8 cellular contexts compared by ENCODE assay signal in the genomic region with DNA sequence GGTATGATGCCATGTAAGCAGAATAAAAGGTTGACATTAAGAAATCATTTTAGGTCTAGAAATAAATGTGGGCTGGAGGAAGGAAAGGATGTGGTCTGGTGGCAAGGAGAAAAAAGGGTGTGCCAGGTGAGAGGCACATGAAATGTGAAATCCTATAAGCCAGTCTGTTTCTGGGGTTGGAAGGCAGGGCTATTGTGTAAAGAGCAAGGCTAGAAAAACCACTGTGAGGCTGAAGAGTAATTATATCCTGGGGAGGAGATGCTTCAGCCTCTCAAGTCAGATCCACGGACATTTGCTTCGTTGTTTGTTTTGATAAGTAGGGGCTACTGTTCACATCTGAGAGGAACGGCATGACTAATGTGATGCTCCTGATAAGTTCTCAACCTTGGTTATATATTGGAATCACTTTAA.
A peak's percentile ranks its signal among the peaks of the same experiment; 100 is the strongest.
DNase-seq lines count a peak whose midpoint lies in the region; ATAC-seq and TF ChIP-seq lines count a peak whose summit lies in the region.

No MANE protein-coding gene starts in this region.

- TF ChIP-seq EP300 in gastroesophageal sphincter (IDR thresholded peaks at IDR 0.05), result no peak

- no peak overlapping the region for H3K4me2 ChIP-seq in osteoblast (ENCODE audit: insufficient read depth, low read length)

- no peaks in the 10 kb centered on the region for H4K20me1 ChIP-seq in osteoblast (ENCODE audit: insufficient read depth, low read length)

- H3K4me3 Mint-ChIP-seq in activated CD4-positive, alpha-beta T cell treated with anti-CD3 and anti-CD28 coated beads for 36 hours, result peak overlapping the region; percentile 28

- ATAC-seq in activated CD4-positive, alpha-beta T cell treated with anti-CD3 and anti-CD28 coated beads for 36 hours, result peak; percentile 61
- no peak for ATAC-seq in gastroesophageal sphincter

- POLR2A ChIA-PET in activated CD4-positive, alpha-beta T cell treated with anti-CD3 and anti-CD28 coated beads for 36 hours (lab: Charles Lee), result no interaction called here

- H3K9me3 ChIP-seq in osteoblast (ENCODE audit: low read depth, low read length) (no peaks in the 10 kb centered on the region), ascending aorta (no peaks in the 10 kb centered on the region), gastroesophageal sphincter (no peaks in the 10 kb centered on the region)

- intact Hi-C loops in activated CD4-positive, alpha-beta T cell treated with anti-CD3 and anti-CD28 coated beads for 36 hours (cut with DNase I, micrococcal nuclease), result loop anchor here (1.0 to 5.0 kb wide), 4 partner anchors 58 to 236 kb away; partner anchors contain the start of gene CTSC (in 1 of the 2)
- intact Hi-C loops in ascending aorta (cut with DNase I), result no loop called here

- H2AFZ ChIP-seq in osteoblast (ENCODE audit: low read length), result no peak overlapping the region

- CTCF ChIA-PET in activated CD4-positive, alpha-beta T cell treated with anti-CD3 and anti-CD28 coated beads for 36 hours (lab: Charles Lee), result interaction anchor here (1.0 to 1.2 kb wide), 2 partner anchors 27 to 31 kb away, joined by 3 to 4 read pairs; no protein-coding TSS in a partner anchor

- DNase-seq in activated CD4-positive, alpha-beta T cell treated with anti-CD3 and anti-CD28 coated beads for 36 hours, result peak; percentile 42
- no peak for DNase-seq in activated CD4-positive, alpha-beta T cell treated with anti-CD3 and anti-CD28 coated beads, Interleukin-2, amount 50 U/mL, for 4 hours
- DNase-seq in HT-29 (ENCODE audit: low spot score) (peak; percentile 41), osteoblast (ENCODE audit: insufficient read length, low spot score, missing footprints) (peak; percentile 8), ascending aorta (ENCODE audit: low spot score in 2 of 2) (no peak)
- peak; percentile 5 for DNase-seq in activated gamma-delta T cell treated with anti-CD3 and anti-CD28 coated beads, Interleukin-2, amount 50 U/mL, for 16 hours (ENCODE audit: low read depth)
- DNase-seq in activated effector memory CD4-positive, alpha-beta T cell treated with anti-CD3 and anti-CD28 coated beads, Interleukin-2, amount 50 U/mL, for 16 hours, result no peak

- H3K9me3 Mint-ChIP-seq in activated CD4-positive, alpha-beta T cell treated with anti-CD3 and anti-CD28 coated beads for 36 hours (ENCODE audit: low read depth), result peaks cover 2% of the 10 kb centered on the region

- H3K79me2 ChIP-seq in osteoblast (ENCODE audit: insufficient read depth, low read length), result no peaks in the 10 kb centered on the region

- TF ChIP-seq CTCF in osteoblast (IDR thresholded peaks at IDR 0.05; ENCODE audit: extremely low read depth, low read depth, low read length), result no peak
- no peak for TF ChIP-seq CTCF in ascending aorta (IDR thresholded peaks at IDR 0.05)
- no peak for TF ChIP-seq CTCF in gastroesophageal sphincter (IDR thresholded peaks at IDR 0.05)

- no peaks in the 10 kb centered on the region for H3K36me3 Mint-ChIP-seq in activated CD4-positive, alpha-beta T cell treated with anti-CD3 and anti-CD28 coated beads for 36 hours (ENCODE audit: low read depth)

- H3K4me1 Mint-ChIP-seq in activated CD4-positive, alpha-beta T cell treated with anti-CD3 and anti-CD28 coated beads for 36 hours, result peaks cover 44% of the 10 kb centered on the region

- H3K27ac Mint-ChIP-seq in activated CD4-positive, alpha-beta T cell treated with anti-CD3 and anti-CD28 coated beads for 36 hours, result peak overlapping the region; percentile 71

- WGBS in gastroesophageal sphincter (ENCODE audit: low coverage in 1 of 2), 2 donors, result 52 to 58% methylated on average over 2 to 3 of the region's 3 CpGs

- H3K36me3 ChIP-seq in osteoblast (ENCODE audit: insufficient read depth, low read length) (no peaks in the 10 kb centered on the region), ascending aorta (no peaks in the 10 kb centered on the region), gastroesophageal sphincter (no peaks in the 10 kb centered on the region)

- H3K4me1 ChIP-seq in osteoblast (ENCODE audit: insufficient read depth, low read length) (peaks cover 30% of the 10 kb centered on the region), ascending aorta (no peaks in the 10 kb centered on the region), gastroesophageal sphincter (peaks cover 0 to 11% (median 0%) of the 10 kb centered on the region in 3 donors)

- H3K27me3 ChIP-seq in osteoblast (ENCODE audit: insufficient read depth, low read length) (peaks cover 25% of the 10 kb centered on the region), ascending aorta (no peaks in the 10 kb centered on the region), gastroesophageal sphincter (no peaks in the 10 kb centered on the region)

- H3K27ac ChIP-seq in osteoblast (ENCODE audit: low read depth, low read length) (no peak overlapping the region), ascending aorta (no peak overlapping the region), gastroesophageal sphincter (no peak overlapping the region)

- no peak for TF ChIP-seq POLR2A in gastroesophageal sphincter (IDR thresholded peaks at IDR 0.05)

- H3K27me3 Mint-ChIP-seq in activated CD4-positive, alpha-beta T cell treated with anti-CD3 and anti-CD28 coated beads for 36 hours, result no peaks in the 10 kb centered on the region

- H3K4me3 ChIP-seq in osteoblast (ENCODE audit: insufficient read depth, low read length), result no peak overlapping the region
- H3K4me3 ChIP-seq in ascending aorta, result no peak overlapping the region
- H3K4me3 ChIP-seq in gastroesophageal sphincter, result no peak overlapping the region

Comparison
In these comparisons a context has a peak if more than half of its experiments do, and no peak if none do; other contexts are left out.
1. DNase-seq: peak in activated CD4-positive, alpha-beta T cell treated with anti-CD3 and anti-CD28 coated beads for 36 hours (single experiment), HT-29 (single experiment), activated gamma-delta T cell treated with anti-CD3 and anti-CD28 coated beads, Interleukin-2, amount 50 U/mL, for 16 hours (single experiment) and osteoblast (single experiment); none in activated CD4-positive, alpha-beta T cell treated with anti-CD3 and anti-CD28 coated beads, Interleukin-2, amount 50 U/mL, for 4 hours (0 of 2), ascending aorta (0 of 2) and activated effector memory CD4-positive, alpha-beta T cell treated with anti-CD3 and anti-CD28 coated beads, Interleukin-2, amount 50 U/mL, for 16 hours (single experiment).